8 cellular contexts compared by ENCODE assay signal in genomic region chr4:163048447-163048846, GRCh38.
DNase-seq lines count a peak whose midpoint lies in the region; ATAC-seq, FAIRE-seq and TF ChIP-seq lines count a peak whose summit lies in the region.

No MANE protein-coding gene starts in this region.

- no peaks in the 10 kb centered on the region for H3K9me3 ChIP-seq in PC-9 (ENCODE audit: insufficient read depth, low read depth)
- H3K9me3 ChIP-seq in esophagus muscularis mucosa: no peaks in the 10 kb centered on the region
- H3K9me3 ChIP-seq in testis: no peaks in the 10 kb centered on the region
- H3K9me3 ChIP-seq in neuronal stem cell (replicated peaks in 1 of 2; ENCODE audit: control insufficient read depth in 2 of 2, insufficient read depth in 1 of 2, low read depth in 1 of 2, low read length in 2 of 2): no peaks in the 10 kb centered on the region

- H3K4me2 ChIP-seq in PC-9: no peak overlapping the region
- no peak overlapping the region for H3K4me2 ChIP-seq in neuronal stem cell (ENCODE audit: insufficient read depth, low read length, poor library complexity, severe bottlenecking)

- no peak overlapping the region for H3K23ac ChIP-seq in neuronal stem cell (ENCODE audit: low read depth, low read length, poor library complexity)

- no peak overlapping the region for H2AK5ac ChIP-seq in neuronal stem cell (ENCODE audit: low read depth, low read length)

- H3K9ac ChIP-seq in neuronal stem cell (ENCODE audit: low read depth, low read length, poor library complexity): no peak overlapping the region

- CTCF ChIA-PET in PC-9 (lab: Charles Lee): no interaction called here

- no peaks in the 10 kb centered on the region for H3K79me1 ChIP-seq in neuronal stem cell (ENCODE audit: low read depth, low read length)

- H3K36me3 ChIP-seq in PC-9 (ENCODE audit: low read depth): no peaks in the 10 kb centered on the region
- H3K36me3 ChIP-seq in esophagus muscularis mucosa: no peaks in the 10 kb centered on the region
- H3K36me3 ChIP-seq in testis (ENCODE audit: low read depth, missing control alignments): no peaks in the 10 kb centered on the region
- no peaks in the 10 kb centered on the region for H3K36me3 ChIP-seq in neuronal stem cell (replicated peaks in 1 of 2; ENCODE audit: control insufficient read depth in 2 of 2, insufficient read depth in 2 of 2, low read length in 2 of 2)

- peak; percentile 12 for DNase-seq in D721Med (ENCODE audit: insufficient read length, low spot score)
- peak in 1 of 2 experiments; percentile 15 for DNase-seq in PC-9
- no peak for DNase-seq in esophagus muscularis mucosa (ENCODE audit: extremely low spot score)
- DNase-seq in testis: peak; percentile 60
- no peak for DNase-seq in stimulated activated naive CD8-positive, alpha-beta T cell treated with anti-CD3 and anti-CD28 coated beads, Interleukin-15, Interleukin-2, amounts not matched to agents 100 U/mL and 50 U/mL, for 24 hours
- DNase-seq in neuronal stem cell (ENCODE audit: low spot score): no peak

- H3K14ac ChIP-seq in neuronal stem cell (ENCODE audit: low read length): no peak overlapping the region

- H3K27ac ChIP-seq in PC-9: no peak overlapping the region
- no peak overlapping the region for H3K27ac ChIP-seq in esophagus muscularis mucosa (replicated peaks in 1 of 4)
- no peak overlapping the region for H3K27ac ChIP-seq in testis
- no peak overlapping the region for H3K27ac ChIP-seq in neuronal stem cell (replicated peaks; ENCODE audit: low read length)

- TF ChIP-seq CTCF in D721Med (IDR thresholded peaks at IDR 0.05; ENCODE audit: insufficient read depth, missing control alignments) (peak; percentile 64), PC-9 (conservative IDR thresholded peaks at IDR 0.05) (peak; percentile 65), esophagus muscularis mucosa (IDR thresholded peaks at IDR 0.05) (peak in 2 of 3 experiments; percentile 29 to 37), testis (IDR thresholded peaks at IDR 0.05) (peak in 2 of 3 experiments; percentile 46 to 58)

- H3K27me3 ChIP-seq in PC-9 (ENCODE audit: insufficient read depth, low read depth): no peaks in the 10 kb centered on the region
- no peaks in the 10 kb centered on the region for H3K27me3 ChIP-seq in esophagus muscularis mucosa
- H3K27me3 ChIP-seq in testis: no peaks in the 10 kb centered on the region
- H3K27me3 ChIP-seq in neuronal stem cell (ENCODE audit: control insufficient read depth in 3 of 3, insufficient read depth in 3 of 3, low read depth in 1 of 3, low read length in 3 of 3): no peaks in the 10 kb centered on the region

- no peak for FAIRE-seq in D721Med (lab: Jason Lieb, UNC)

- H2AFZ ChIP-seq in PC-9 (no peak overlapping the region), neuronal stem cell (ENCODE audit: low read length) (no peak overlapping the region)

- H3K9me2 ChIP-seq in PC-9 (ENCODE audit: insufficient read depth): no peaks in the 10 kb centered on the region

- peak; percentile 93 for ATAC-seq in GM18907 (IDR thresholded peaks at IDR 0.05; ENCODE audit: unreplicated experiment)
- ATAC-seq in HG03064 (IDR thresholded peaks at IDR 0.05; ENCODE audit: low read depth, unreplicated experiment): peak; percentile 59
- ATAC-seq in stimulated activated naive CD8-positive, alpha-beta T cell treated with anti-CD3 and anti-CD28 coated beads, Interleukin-15, Interleukin-2, amounts not matched to agents 100 U/mL and 50 U/mL, for 24 hours: no peak

- BruUV-seq in PC-9 (replicated peaks; lab: Mats Ljungman, UMichigan): no TSS peak

- H3K4me3 ChIP-seq in PC-9: no peak overlapping the region
- H3K4me3 ChIP-seq in esophagus muscularis mucosa: no peak overlapping the region
- no peak overlapping the region for H3K4me3 ChIP-seq in testis
- no peak overlapping the region for H3K4me3 ChIP-seq in neuronal stem cell (ENCODE audit: low read length in 2 of 2)

- H4K8ac ChIP-seq in neuronal stem cell (ENCODE audit: low read depth, low read length): no peak overlapping the region

- H3K4me1 ChIP-seq in PC-9 (replicated peaks; ENCODE audit: insufficient read depth) (no peaks in the 10 kb centered on the region), esophagus muscularis mucosa (no peaks in the 10 kb centered on the region), testis (no peaks in the 10 kb centered on the region), neuronal stem cell (ENCODE audit: control insufficient read depth in 2 of 2, insufficient read depth in 1 of 2, low read depth in 1 of 2, low read length in 2 of 2) (no peaks in the 10 kb centered on the region)

- H3K18ac ChIP-seq in neuronal stem cell (ENCODE audit: low read length): no peak overlapping the region

- no peak for TF ChIP-seq EP300 in esophagus muscularis mucosa (IDR thresholded peaks at IDR 0.05)

- H4K20me1 ChIP-seq in PC-9 (ENCODE audit: insufficient read depth): no peaks in the 10 kb centered on the region

- H2BK12ac ChIP-seq in neuronal stem cell (ENCODE audit: low read length): no peak overlapping the region

- 68% methylated on average over 3 of the region's 3 CpGs for WGBS in esophagus muscularis mucosa
- 76 to 77% methylated on average over 3 of the region's 3 CpGs for WGBS in testis, 2 donors
- WGBS in neuronal stem cell (ENCODE audit: extremely low coverage in 2 of 2, insufficient read length in 2 of 2, insufficient replicate concordance in 1 of 2), 2 donors: no CpG with 5 or more reads among the region's 3 CpGs

- H3K4ac ChIP-seq in neuronal stem cell (ENCODE audit: low read length): no peak overlapping the region

- intact Hi-C loops in PC-9 (cut with micrococcal nuclease; ENCODE audit: unreplicated experiment) (loop anchor here (1.0 to 10.0 kb wide), 3 partner anchors 126 to 494 kb away; partner anchors contain the start of gene NPY1R), esophagus muscularis mucosa (cut with DNase I) (no loop called here), testis (cut with DNase I; ENCODE audit: low total_unique reads) (no loop called here)

- H2BK120ac ChIP-seq in neuronal stem cell (ENCODE audit: low read depth, low read length): no peak overlapping the region

- no peak overlapping the region for H2BK5ac ChIP-seq in neuronal stem cell (ENCODE audit: low read length)

- POLR2A ChIA-PET in PC-9 (lab: Charles Lee; ENCODE audit: unreplicated experiment): no interaction called here

- no peaks in the 10 kb centered on the region for H3F3A ChIP-seq in PC-9 (ENCODE audit: insufficient read depth, low read depth)

- no peaks in the 10 kb centered on the region for H3K79me2 ChIP-seq in PC-9 (ENCODE audit: low read depth)

- H4K91ac ChIP-seq in neuronal stem cell (ENCODE audit: low read depth, low read length, poor library complexity): no peak overlapping the region

- no peak for TF ChIP-seq POLR2A in esophagus muscularis mucosa (IDR thresholded peaks at IDR 0.05; ENCODE audit: low read depth)
- no peak for TF ChIP-seq POLR2A in testis (IDR thresholded peaks at IDR 0.05)

- H2BK15ac ChIP-seq in neuronal stem cell (ENCODE audit: low read length): no peak overlapping the region

Comparison
In these comparisons a context has a peak if more than half of its experiments do, and no peak if none do; other contexts are left out.
1. DNase-seq: peak in D721Med (single experiment) and testis (single experiment); none in esophagus muscularis mucosa (single experiment), stimulated activated naive CD8-positive, alpha-beta T cell treated with anti-CD3 and anti-CD28 coated beads, Interleukin-15, Interleukin-2, amounts not matched to agents 100 U/mL and 50 U/mL, for 24 hours (single experiment) and neuronal stem cell (single experiment).
2. Peak in every context shown above with its lines, with median percentiles within 50 percentile points of each other: CTCF ChIP-seq.